Comparison of ENCODE assay signal across 7 cellular contexts in the genomic region with DNA sequence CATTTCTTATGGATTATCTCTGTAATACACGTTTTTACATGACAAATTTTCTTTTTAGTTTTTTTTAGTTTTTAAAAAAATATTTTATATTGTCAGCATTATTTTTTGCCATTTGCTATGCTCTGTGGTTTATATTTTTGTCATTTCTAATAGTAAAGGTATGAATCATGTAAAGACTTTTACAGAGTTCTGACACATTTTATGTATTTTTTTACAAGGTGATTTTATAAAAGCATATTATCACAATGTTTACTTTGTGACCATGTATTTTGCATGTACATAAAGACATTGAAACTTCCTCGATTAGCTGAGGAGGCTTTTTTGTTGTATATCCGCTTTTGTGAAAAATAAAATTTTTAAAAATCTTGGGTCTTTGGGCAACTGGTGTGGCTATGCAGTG.
"Had no signal": no experiment of that assay in that cellular context is flagged by ENCODE, and none has a peak within 500 bp of the region (broad histone marks: within the 10 kb centered on the region; RNA-seq: fewer than 3 reads in every experiment).

No MANE protein-coding gene starts in this region.

- H3K27ac ChIP-seq: HL-60, KMS-11 had no signal

- DNase-seq: IMR-90, KBM-7, KG1 had no signal

- ATAC-seq: HepG2 had no signal

- H3K4me2 ChIP-seq: KMS-11 had no signal

- FAIRE-seq: HepG2, HTR-8/SVneo had no signal

- H3K9ac ChIP-seq: KMS-11 had no signal
